ENCODE assay signal across 8 cellular contexts in genomic region chr2:55268288-55268906, GRCh38. TPM values are rescaled to one million over a fixed set of nuclear protein-coding genes. Genes with fewer than 3 reads are reported as not detected.
DNase-seq lines count a peak whose midpoint lies in the region; ATAC-seq and TF ChIP-seq lines count a peak whose summit lies in the region.

No MANE protein-coding gene starts in this region.

- H3K27me3 ChIP-seq in cardiac muscle cell (no peaks in the 10 kb centered on the region), layer of hippocampus (ENCODE audit: control insufficient read depth, insufficient read depth, low read length) (no peaks in the 10 kb centered on the region), thoracic aorta (replicated peaks; ENCODE audit: insufficient read depth) (no peaks in the 10 kb centered on the region)

- H3K9me3 ChIP-seq in cardiac muscle cell (ENCODE audit: low read depth) = no peaks in the 10 kb centered on the region
- H3K9me3 ChIP-seq in thoracic aorta = no peaks in the 10 kb centered on the region

- H3K9me3 Mint-ChIP-seq in activated naive CD8-positive, alpha-beta T cell treated with anti-CD3 and anti-CD28 coated beads, Interleukin-2, amount 50 U/mL, for 24 hours = no peaks in the 10 kb centered on the region

- peak overlapping the region; percentile 97 for H3K4me3 Mint-ChIP-seq in activated naive CD8-positive, alpha-beta T cell treated with anti-CD3 and anti-CD28 coated beads, Interleukin-2, amount 50 U/mL, for 24 hours

- peaks cover 16% of the 10 kb centered on the region for H3K36me3 ChIP-seq in cardiac muscle cell
- peaks cover 17% of the 10 kb centered on the region for H3K36me3 ChIP-seq in thoracic aorta

- no peaks in the 10 kb centered on the region for H3K27me3 Mint-ChIP-seq in activated naive CD8-positive, alpha-beta T cell treated with anti-CD3 and anti-CD28 coated beads, Interleukin-2, amount 50 U/mL, for 24 hours

- H3K27ac ChIP-seq in cardiac muscle cell = peak overlapping the region; percentile 91
- H3K27ac ChIP-seq in layer of hippocampus (ENCODE audit: low read depth, low read length) = peak overlapping the region; percentile 73
- peak overlapping the region; percentile 81 to 88 for H3K27ac ChIP-seq in thoracic aorta

- DNase-seq in cardiac muscle cell (ENCODE audit: low read depth in 1 of 2, low spot score in 1 of 2) (peak in 1 of 2 donors; percentile 1), cardiac septum (ENCODE audit: low spot score) (no peak), thoracic aorta (ENCODE audit: low spot score) (no peak), GM19238 (ENCODE audit: insufficient read length, low spot score) (no peak)
- DNase-seq in activated naive CD8-positive, alpha-beta T cell treated with anti-CD3 and anti-CD28 coated beads, Interleukin-2, amount 50 U/mL, for 24 hours = no peak

- H3K27ac Mint-ChIP-seq in activated naive CD8-positive, alpha-beta T cell treated with anti-CD3 and anti-CD28 coated beads, Interleukin-2, amount 50 U/mL, for 24 hours = peak overlapping the region; percentile 97

- H3K4me1 ChIP-seq in cardiac muscle cell (ENCODE audit: low read depth) (peaks cover 5% of the 10 kb centered on the region), thoracic aorta (ENCODE audit: control insufficient read depth in 1 of 2, low read depth in 2 of 2) (peaks cover 4 to 14% of the 10 kb centered on the region in 2 donors)

- H3K4me3 ChIP-seq in cardiac muscle cell (peak overlapping the region; percentile 86), thoracic aorta (peak overlapping the region; percentile 81)

- TF ChIP-seq CTCF in cardiac muscle cell (IDR thresholded peaks at IDR 0.05; ENCODE audit: low read depth, low read length) (no peak), thoracic aorta (IDR thresholded peaks at IDR 0.05) (no peak)

- peaks cover 18% of the 10 kb centered on the region for H3K36me3 Mint-ChIP-seq in activated naive CD8-positive, alpha-beta T cell treated with anti-CD3 and anti-CD28 coated beads, Interleukin-2, amount 50 U/mL, for 24 hours (ENCODE audit: low read depth)

- ATAC-seq in activated naive CD8-positive, alpha-beta T cell treated with anti-CD3 and anti-CD28 coated beads, Interleukin-2, amount 50 U/mL, for 24 hours = no peak
- ATAC-seq in thoracic aorta (ENCODE audit: insufficient number of reproducible peaks, low FRiP score, low read depth) = no peak
- ATAC-seq in GM18868 (IDR thresholded peaks at IDR 0.05; ENCODE audit: unreplicated experiment) = no peak
- ATAC-seq in HG03196 (IDR thresholded peaks at IDR 0.05; ENCODE audit: unreplicated experiment) = no peak

- H3K4me1 Mint-ChIP-seq in activated naive CD8-positive, alpha-beta T cell treated with anti-CD3 and anti-CD28 coated beads, Interleukin-2, amount 50 U/mL, for 24 hours = peaks cover 21% of the 10 kb centered on the region

- intact Hi-C loops in cardiac septum (cut with DNase I) = loop anchor here (2.0 kb wide), 1 partner anchor 36 kb away; the partner anchor contains the start of genes CLHC1 and RPS27A

RNA-seq across cellular contexts. Expression of gene MTIF2, which starts 0.6 kb away (rescaled TPM):
- 19.2 and 25.6 TPM in 2 replicates for total RNA-seq in cardiac muscle cell
- polyA plus RNA-seq in cardiac muscle cell = 15.4 and 30.2 TPM in 2 replicates
- 40.8 TPM for total RNA-seq in cardiac septum
- 10 to 100 TPM in 1 of 2 donors, 1 to 10 TPM in 1; 8.1 to 24.3 TPM for total RNA-seq in thoracic aorta

RNA-seq across cellular contexts. Expression of gene RPS27A, which starts 35.9 kb away (rescaled TPM):
- total RNA-seq in cardiac muscle cell (556 and 923 TPM in 2 replicates), cardiac septum (395 TPM), thoracic aorta (100 to 1,000 TPM; 786 to 831 TPM)
- polyA plus RNA-seq in cardiac muscle cell = 629 and 695 TPM in 2 replicates

RNA-seq across cellular contexts. Expression of gene CLHC1, which starts 36.3 kb away (rescaled TPM):
- total RNA-seq in cardiac muscle cell (14.4 and 27.0 TPM in 2 replicates), cardiac septum (8.6 TPM), thoracic aorta (1 to 10 TPM in 1 of 2 donors, under 1 TPM in 1; 0.28 to 8.4 TPM)
- 8.9 and 19.7 TPM in 2 replicates for polyA plus RNA-seq in cardiac muscle cell
